In genomic region chr20:52945862-52946522, GRCh38 we compare ENCODE assay signal across 3 cellular contexts.
TF ChIP-seq lines count a peak whose summit lies in the region.

No MANE protein-coding gene starts in this region.

TF ChIP-seq in liver, 16 proteins besides CTCF, POLR2A, EP300 and RAD21:
- TF ChIP-seq JUND (IDR thresholded peaks at IDR 0.05) = peak; percentile 98
- TF ChIP-seq ATF3 (IDR thresholded peaks at IDR 0.05) = peak; percentile 89
- TF ChIP-seq MAX (IDR thresholded peaks at IDR 0.05) = peak; percentile 23
- no peak for TF ChIP-seq EGR1 (IDR thresholded peaks at IDR 0.05; ENCODE audit: low read depth in 2 of 2)
- no peak for TF ChIP-seq NR2F2 (IDR thresholded peaks at IDR 0.05)
- TF ChIP-seq TAF1 (conservative IDR thresholded peaks at IDR 0.05) = no peak
- peak; percentile 37 to 50 for TF ChIP-seq RXRA (IDR thresholded peaks at IDR 0.05)
- TF ChIP-seq REST (IDR thresholded peaks at IDR 0.05) = no peak
- TF ChIP-seq FOXA2 (IDR thresholded peaks at IDR 0.05) = peak; percentile 9
- TF ChIP-seq FOXA1 (IDR thresholded peaks at IDR 0.05) = peak; percentile 8
- TF ChIP-seq HNF4A (conservative IDR thresholded peaks at IDR 0.05) = peak; percentile 77 to 83
- no peak for TF ChIP-seq ZBTB33 (IDR thresholded peaks at IDR 0.05)
- no peak for TF ChIP-seq YY1 (IDR thresholded peaks at IDR 0.05)
- TF ChIP-seq GABPA (IDR thresholded peaks at IDR 0.05 in 1 of 2, conservative IDR thresholded peaks at IDR 0.05 in 1 of 2) = no peak
- peak; percentile 70 for TF ChIP-seq SP1 (IDR thresholded peaks at IDR 0.05)
- TF ChIP-seq HNF4G (IDR thresholded peaks at IDR 0.05) = peak; percentile 35

TF ChIP-seq in HepG2, 621 proteins besides CTCF, POLR2A, EP300 and RAD21:
- TF ChIP-seq DNMT1 (CRISPR knock-in tag; IDR thresholded peaks at IDR 0.05) (no peak), ZNF44 (CRISPR knock-in tag; IDR thresholded peaks at IDR 0.05) (no peak), MED13 (CRISPR knock-in tag; IDR thresholded peaks at IDR 0.05) (no peak), PCBP2 (optimal IDR thresholded peaks at IDR 0.05; ENCODE audit: low read depth, low read length, poor library complexity, severe bottlenecking) (no peak), ZNF235 (CRISPR knock-in tag; IDR thresholded peaks at IDR 0.05; ENCODE audit: borderline replicate concordance) (no peak), ZNF460 (CRISPR knock-in tag; IDR thresholded peaks at IDR 0.05; ENCODE audit: borderline replicate concordance) (no peak), KDM3A (CRISPR knock-in tag; IDR thresholded peaks at IDR 0.05; ENCODE audit: low read depth) (no peak), ZNF496 (CRISPR knock-in tag; IDR thresholded peaks at IDR 0.05; ENCODE audit: insufficient replicate concordance) (no peak), HOXA5 (CRISPR knock-in tag; IDR thresholded peaks at IDR 0.05) (no peak)
TF ChIP-seq in HepG2: peak in this region for 0.

TF ChIP-seq in GM23338, 12 proteins besides CTCF, POLR2A, EP300 and RAD21:
- TF ChIP-seq ZNF331 (CRISPR knock-in tag; IDR thresholded peaks at IDR 0.05; ENCODE audit: low read depth) = no peak
- TF ChIP-seq STAT1 (IDR thresholded peaks at IDR 0.05; ENCODE audit: unreplicated experiment) = no peak
- no peak for TF ChIP-seq EZH2 (IDR thresholded peaks at IDR 0.05; ENCODE audit: low read depth, unreplicated experiment)
- no peak for TF ChIP-seq REST (IDR thresholded peaks at IDR 0.05; ENCODE audit: unreplicated experiment)
TF ChIP-seq in GM23338: peak in this region for 0.
